ENCODE assay signal across 18 cellular contexts in genomic region chr15:43735402-43735801, GRCh38. TPM values are rescaled to one million over a fixed set of nuclear protein-coding genes. Genes with fewer than 3 reads are reported as not detected.
DNase-seq lines count a peak whose midpoint lies in the region; ATAC-seq lines count a peak whose summit lies in the region.
"Had no signal": no experiment of that assay in that cellular context is flagged by ENCODE, and none has a peak within 500 bp of the region (broad histone marks: within the 10 kb centered on the region; RNA-seq: fewer than 3 reads in every experiment).

No MANE protein-coding gene starts in this region.

- intact Hi-C loops in activated CD4-positive, alpha-beta T cell treated with anti-CD3 and anti-CD28 coated beads, Interleukin-2, amount 10 ng/mL, durations not matched to agents 24 days and 14 days (cut with micrococcal nuclease): no loop called here

- H3K36me3 Mint-ChIP-seq in activated CD4-positive, alpha-beta T cell treated with anti-CD3 and anti-CD28 coated beads, Interleukin-2, amount 10 ng/mL, durations not matched to agents 24 days and 14 days (ENCODE audit: low read depth): no peaks in the 10 kb centered on the region

- DNase-seq in hypothalamus (lab: John Stamatoyannopoulos, UW) (no peak), iPS-NIHi7 (ENCODE audit: extremely low spot score) (no peak)
- no peak for DNase-seq in activated CD4-positive, alpha-beta T cell treated with anti-CD3 and anti-CD28 coated beads, Interleukin-2, amount 10 ng/mL, durations not matched to agents 24 days and 14 days
- DNase-seq in activated CD4-positive, alpha-beta T cell treated with anti-CD3 and anti-CD28 coated beads for 48 hours: no peak
- DNase-seq: ACHN; kidney; mucosa of descending colon; NCI-H1694 treated with DMSO at 0.1 percent for 48 hours; NCI-H510A treated with DMSO at 0.1 percent for 48 hours; pancreas; stimulated activated CD4-positive, alpha-beta T cell treated with anti-CD3 and anti-CD28 coated beads, Interleukin-12 subunit alpha, Interleukin-12 subunit beta, amount 100 ng/mL, for 4 hours; substantia nigra had no signal

- H3K4me3 Mint-ChIP-seq in activated CD4-positive, alpha-beta T cell treated with anti-CD3 and anti-CD28 coated beads, Interleukin-2, amount 10 ng/mL, durations not matched to agents 24 days and 14 days: no peak overlapping the region
- H3K4me3 Mint-ChIP-seq: T-helper 1 cell treated with Interleukin-12 subunit alpha and Interleukin-12 subunit beta and Interleukin-4 antibody, amounts not matched to agents 30 μg/mL and 1 μg/mL, for 36 hours had no signal

- no peak overlapping the region for H3K4me3 ChIP-seq in BLaER1
- H3K4me3 ChIP-seq: mucosa of descending colon, pancreas had no signal

- H3K27ac Mint-ChIP-seq in activated CD4-positive, alpha-beta T cell treated with anti-CD3 and anti-CD28 coated beads, Interleukin-2, amount 10 ng/mL, durations not matched to agents 24 days and 14 days: no peak overlapping the region
- H3K27ac Mint-ChIP-seq: T-helper 1 cell treated with Interleukin-12 subunit alpha and Interleukin-12 subunit beta and Interleukin-4 antibody, amounts not matched to agents 30 μg/mL and 1 μg/mL, for 36 hours had no signal

- no peaks in the 10 kb centered on the region for H3K27me3 ChIP-seq in BLaER1
- H3K27me3 ChIP-seq: pancreas had no signal

- H3K4me1 Mint-ChIP-seq in activated CD4-positive, alpha-beta T cell treated with anti-CD3 and anti-CD28 coated beads, Interleukin-2, amount 10 ng/mL, durations not matched to agents 24 days and 14 days: peaks cover 8% of the 10 kb centered on the region

- no peak overlapping the region for H3K9ac ChIP-seq in BLaER1

- H3K27me3 Mint-ChIP-seq in activated CD4-positive, alpha-beta T cell treated with anti-CD3 and anti-CD28 coated beads, Interleukin-2, amount 10 ng/mL, durations not matched to agents 24 days and 14 days: peaks cover 8% of the 10 kb centered on the region

- 0 out of 2 replicates have a peak overlapping the region, but pooled peaks have one; percentile 7 for H3K4me2 ChIP-seq in BLaER1

- H3K4me1 ChIP-seq in BLaER1: peaks cover 8% of the 10 kb centered on the region; the same call in 1 of the 2 replicates
- H3K4me1 ChIP-seq: pancreas had no signal

- no peaks in the 10 kb centered on the region for H3K36me3 ChIP-seq in BLaER1
- H3K36me3 ChIP-seq: pancreas had no signal

- no peaks in the 10 kb centered on the region for H4K20me1 ChIP-seq in BLaER1

- H3K9me3 Mint-ChIP-seq in activated CD4-positive, alpha-beta T cell treated with anti-CD3 and anti-CD28 coated beads, Interleukin-2, amount 10 ng/mL, durations not matched to agents 24 days and 14 days: no peaks in the 10 kb centered on the region
- H3K9me3 Mint-ChIP-seq: T-helper 1 cell treated with Interleukin-12 subunit alpha and Interleukin-12 subunit beta and Interleukin-4 antibody, amounts not matched to agents 30 μg/mL and 1 μg/mL, for 36 hours had no signal

- H3K27ac ChIP-seq in BLaER1: no peak overlapping the region
- H3K27ac ChIP-seq: pancreas had no signal

- H3K9me3 ChIP-seq in BLaER1: no peaks in the 10 kb centered on the region
- H3K9me3 ChIP-seq: mucosa of descending colon, pancreas had no signal

- peak; percentile 39 for ATAC-seq in GM18907 (IDR thresholded peaks at IDR 0.05; ENCODE audit: unreplicated experiment)
- peak; percentile 60 for ATAC-seq in GM21529 (IDR thresholded peaks at IDR 0.05; ENCODE audit: unreplicated experiment)
- peak; percentile 43 for ATAC-seq in HG03135 (IDR thresholded peaks at IDR 0.05; ENCODE audit: unreplicated experiment)
- ATAC-seq: pancreas had no signal

RNA-seq across cellular contexts. Expression of gene PDIA3, which starts 10.8 kb away (rescaled TPM):
- total RNA-seq in activated CD4-positive, alpha-beta T cell treated with anti-CD3 and anti-CD28 coated beads, Interleukin-2, amount 10 ng/mL, durations not matched to agents 24 days and 14 days: 313 and 336 TPM in 2 replicates

RNA-seq across cellular contexts. Expression of gene ELL3, which starts 41.4 kb away (rescaled TPM):
- 1.2 and 1.3 TPM in 2 replicates for total RNA-seq in activated CD4-positive, alpha-beta T cell treated with anti-CD3 and anti-CD28 coated beads, Interleukin-2, amount 10 ng/mL, durations not matched to agents 24 days and 14 days

RNA-seq across cellular contexts. Expression of gene CKMT1A, which starts 41.7 kb away (rescaled TPM):
- 0.28 and 0.66 TPM in 2 replicates for total RNA-seq in activated CD4-positive, alpha-beta T cell treated with anti-CD3 and anti-CD28 coated beads, Interleukin-2, amount 10 ng/mL, durations not matched to agents 24 days and 14 days
- total RNA-seq: LHCN-M2 had no signal

RNA-seq across cellular contexts. Expression of gene SERF2, which starts 56.7 kb away (rescaled TPM):
- total RNA-seq in activated CD4-positive, alpha-beta T cell treated with anti-CD3 and anti-CD28 coated beads, Interleukin-2, amount 10 ng/mL, durations not matched to agents 24 days and 14 days: 524 TPM in 2 replicates
